Comparison of ENCODE assay signal across 19 cellular contexts in genomic region chr5:88092358-88092757, GRCh38.
DNase-seq lines count a peak whose midpoint lies in the region; ATAC-seq and TF ChIP-seq lines count a peak whose summit lies in the region.
"Had no signal": no experiment of that assay in that cellular context is flagged by ENCODE, and none has a peak within 500 bp of the region (broad histone marks: within the 10 kb centered on the region; RNA-seq: fewer than 3 reads in every experiment).

No MANE protein-coding gene starts in this region.

- H3K4me3 ChIP-seq in HUES6 (ENCODE audit: low read depth, low read length), result peak overlapping the region; percentile 2; the same call in 1 of the 2 replicates
- H3K4me3 ChIP-seq: SJSA1 had no signal

- H3K27me3 Mint-ChIP-seq in brain, result peaks cover 6% of the 10 kb centered on the region
- H3K27me3 Mint-ChIP-seq in activated CD4-positive, alpha-beta T cell treated with anti-CD3 and anti-CD28 coated beads for 36 hours, result peaks cover 5% of the 10 kb centered on the region
- H3K27me3 Mint-ChIP-seq: CD4-positive, CD25-positive, alpha-beta regulatory T cell had no signal

- CTCF ChIA-PET in activated CD4-positive, alpha-beta T cell treated with anti-CD3 and anti-CD28 coated beads for 36 hours (lab: Charles Lee), result no interaction called here

- peaks cover 30% of the 10 kb centered on the region for H3K4me1 ChIP-seq in HUES6 (ENCODE audit: control insufficient read depth, insufficient read depth, low read length)
- H3K4me1 ChIP-seq: SJSA1 had no signal

- H3K9me3 Mint-ChIP-seq in brain, result no peaks in the 10 kb centered on the region
- H3K9me3 Mint-ChIP-seq in activated CD4-positive, alpha-beta T cell treated with anti-CD3 and anti-CD28 coated beads for 36 hours (ENCODE audit: low read depth), result no peaks in the 10 kb centered on the region
- H3K9me3 Mint-ChIP-seq: CD4-positive, CD25-positive, alpha-beta regulatory T cell had no signal

- no peaks in the 10 kb centered on the region for H3K9me3 ChIP-seq in HUES6 (ENCODE audit: control insufficient read depth, insufficient read depth, low read depth, low read length)
- H3K9me3 ChIP-seq: Caco-2, SJSA1 had no signal

- H3K27ac Mint-ChIP-seq in brain, result peak overlapping the region in 3 of 5 experiments; percentile 92 to 96 (median 93)
- H3K27ac Mint-ChIP-seq in activated CD4-positive, alpha-beta T cell treated with anti-CD3 and anti-CD28 coated beads for 36 hours, result no peak overlapping the region
- H3K27ac Mint-ChIP-seq: B cell; CD4-positive, CD25-positive, alpha-beta regulatory T cell had no signal

- peak overlapping the region; percentile 40 for H3K9ac ChIP-seq in HUES6 (ENCODE audit: low read length)

- no peaks in the 10 kb centered on the region for H3K36me3 ChIP-seq in HUES6 (ENCODE audit: control insufficient read depth, insufficient read depth, low read length)
- H3K36me3 ChIP-seq: SJSA1 had no signal

- H3K27ac ChIP-seq in HUES6 (ENCODE audit: low read depth, low read length), result peak overlapping the region; percentile 25; the same call in 1 of the 2 replicates
- H3K27ac ChIP-seq: 22Rv1, SJSA1 had no signal

- H3K4me3 Mint-ChIP-seq in brain, result no peak overlapping the region
- H3K4me3 Mint-ChIP-seq in activated CD4-positive, alpha-beta T cell treated with anti-CD3 and anti-CD28 coated beads for 36 hours, result no peak overlapping the region
- H3K4me3 Mint-ChIP-seq: B cell; CD4-positive, CD25-positive, alpha-beta regulatory T cell had no signal

- intact Hi-C loops in activated CD4-positive, alpha-beta T cell treated with anti-CD3 and anti-CD28 coated beads for 36 hours (cut with DNase I, micrococcal nuclease), result no loop called here

- peaks cover 75% of the 10 kb centered on the region for H3K4me1 Mint-ChIP-seq in brain
- no peaks in the 10 kb centered on the region for H3K4me1 Mint-ChIP-seq in activated CD4-positive, alpha-beta T cell treated with anti-CD3 and anti-CD28 coated beads for 36 hours
- H3K4me1 Mint-ChIP-seq: B cell; CD4-positive, CD25-positive, alpha-beta regulatory T cell had no signal

- ATAC-seq in GM18867 (IDR thresholded peaks at IDR 0.05; ENCODE audit: unreplicated experiment), result no peak
- ATAC-seq in activated CD4-positive, alpha-beta T cell treated with anti-CD3 and anti-CD28 coated beads for 36 hours, result no peak
- no peak for ATAC-seq in GM18498 (IDR thresholded peaks at IDR 0.05; ENCODE audit: unreplicated experiment)

- TF ChIP-seq CTCF in brain (conservative IDR thresholded peaks at IDR 0.05), result no peak

- H3K36me3 Mint-ChIP-seq in brain, result no peaks in the 10 kb centered on the region
- H3K36me3 Mint-ChIP-seq in activated CD4-positive, alpha-beta T cell treated with anti-CD3 and anti-CD28 coated beads for 36 hours (ENCODE audit: low read depth), result no peaks in the 10 kb centered on the region
- H3K36me3 Mint-ChIP-seq: CD4-positive, CD25-positive, alpha-beta regulatory T cell had no signal

- H3K27me3 ChIP-seq in HUES6 (ENCODE audit: control insufficient read depth, insufficient read depth, low read length), result no peaks in the 10 kb centered on the region
- H3K27me3 ChIP-seq: SJSA1 had no signal

- POLR2A ChIA-PET in activated CD4-positive, alpha-beta T cell treated with anti-CD3 and anti-CD28 coated beads for 36 hours (lab: Charles Lee), result no interaction called here

- DNase-seq in EH (ENCODE audit: low read depth) (peak; percentile 1), iPS-NIHi11 (ENCODE audit: low spot score) (peak; percentile 37), germinal center (ENCODE audit: low spot score) (no peak)
- DNase-seq in activated CD4-positive, alpha-beta T cell treated with anti-CD3 and anti-CD28 coated beads for 36 hours, result no peak
- DNase-seq: CD4-positive, CD25-positive, alpha-beta regulatory T cell; DMS153; GOT3; NCI-H1930; NCI-H2171; NCI-H446 treated with DMSO at 0.1 percent for 48 hours; NCI-H774 had no signal

Comparison
In these comparisons a context has a peak if more than half of its experiments do, and no peak if none do; other contexts are left out.
1. DNase-seq: peak in EH (single experiment) and iPS-NIHi11 (single experiment); none in activated CD4-positive, alpha-beta T cell treated with anti-CD3 and anti-CD28 coated beads for 36 hours (single experiment) and germinal center (single experiment).